ENCODE assay signal across 1 cellular context in genomic region chr3:64675848-64676247, GRCh38.
A peak's percentile ranks its signal among the peaks of the same experiment; 100 is the strongest.
TF ChIP-seq lines count a peak whose summit lies in the region.

No MANE protein-coding gene starts in this region.

TF ChIP-seq in SK-N-SH, 30 proteins besides CTCF, POLR2A, EP300 and RAD21:
- no peak for TF ChIP-seq TAF1 (IDR thresholded peaks at IDR 0.05; ENCODE audit: borderline replicate concordance, low read depth, low read length)
- TF ChIP-seq EZH2phosphoT487 (IDR thresholded peaks at IDR 0.05; ENCODE audit: borderline replicate concordance, low read depth), result no peak
- peak; percentile 99 for TF ChIP-seq GATA2 (CRISPR knock-in tag; IDR thresholded peaks at IDR 0.05)
- peak; percentile 15; the same call in 1 of the 2 replicates for TF ChIP-seq NFIC (IDR thresholded peaks at IDR 0.05; ENCODE audit: borderline replicate concordance)
- peak; percentile 96 for TF ChIP-seq RCOR1 (IDR thresholded peaks at IDR 0.05; ENCODE audit: low read length)
- TF ChIP-seq CHD2 (IDR thresholded peaks at IDR 0.05; ENCODE audit: low read length, partially characterized antibody), result peak; percentile 91
- no peak for TF ChIP-seq USF2 (IDR thresholded peaks at IDR 0.05; ENCODE audit: borderline replicate concordance, low read depth, low read length)
- peak; percentile 82 for TF ChIP-seq TCF12 (IDR thresholded peaks at IDR 0.05)
- no peak for TF ChIP-seq IRF3 (IDR thresholded peaks at IDR 0.05; ENCODE audit: low read depth, low read length)
- TF ChIP-seq MEF2A (IDR thresholded peaks at IDR 0.05; ENCODE audit: borderline replicate concordance, low read depth), result no peak
- TF ChIP-seq ELF1 (IDR thresholded peaks at IDR 0.05), result no peak
- no peak for TF ChIP-seq JUND (IDR thresholded peaks at IDR 0.05)
- TF ChIP-seq TEAD4 (IDR thresholded peaks at IDR 0.05; ENCODE audit: borderline replicate concordance, insufficient read depth), result peak; percentile 81; the same call in 1 of the 2 replicates
- peak; percentile 95 for TF ChIP-seq FOXJ3 (CRISPR knock-in tag; IDR thresholded peaks at IDR 0.05)
- TF ChIP-seq PBX3 (IDR thresholded peaks at IDR 0.05), result no peak
- no peak for TF ChIP-seq MAX (IDR thresholded peaks at IDR 0.05; ENCODE audit: low read depth)
- no peak for TF ChIP-seq NRF1 (IDR thresholded peaks at IDR 0.05; ENCODE audit: low read depth, low read length)
- TF ChIP-seq USF1 (IDR thresholded peaks at IDR 0.05; ENCODE audit: borderline replicate concordance, low read depth), result no peak
- peak; percentile 59; the same call in 1 of the 2 replicates for TF ChIP-seq POLR2AphosphoS5 (IDR thresholded peaks at IDR 0.05; ENCODE audit: low read depth, low read length)
- no peak for TF ChIP-seq RXRA (IDR thresholded peaks at IDR 0.05; ENCODE audit: borderline replicate concordance, low read depth)
- no peak for TF ChIP-seq ZBTB33 (IDR thresholded peaks at IDR 0.05; ENCODE audit: borderline replicate concordance, low read depth)
- no peak for TF ChIP-seq GABPA (IDR thresholded peaks at IDR 0.05; ENCODE audit: low read depth)
- TF ChIP-seq RFX5 (IDR thresholded peaks at IDR 0.05; ENCODE audit: low read length), result no peak
TF ChIP-seq in SK-N-SH: peak in this region for 8.
